Comparison of ENCODE assay signal across 11 cellular contexts in genomic region chr10:11697718-11698527, GRCh38. TPM values are rescaled to one million over a fixed set of nuclear protein-coding genes. Genes with fewer than 3 reads are reported as not detected.
DNase-seq lines count a peak whose midpoint lies in the region; ATAC-seq and TF ChIP-seq lines count a peak whose summit lies in the region.
"Had no signal": no experiment of that assay in that cellular context is flagged by ENCODE, and none has a peak within 500 bp of the region (broad histone marks: within the 10 kb centered on the region; RNA-seq: fewer than 3 reads in every experiment).

No MANE protein-coding gene starts in this region.

- H3K36me3 ChIP-seq in adrenal gland (replicated peaks in 1 of 2), result no peaks in the 10 kb centered on the region

- TF ChIP-seq POLR2A in adrenal gland (IDR thresholded peaks at IDR 0.05), result no peak

- intact Hi-C loops in adrenal gland (cut with DNase I), result no loop called here

- WGBS in adrenal gland, 4 donors, result 66 to 90% (median 79%) methylated on average over 6 of the region's 6 CpGs

- TF ChIP-seq CTCF in C4-2B (conservative IDR thresholded peaks at IDR 0.05) (peak; percentile 21), adrenal gland (IDR thresholded peaks at IDR 0.05) (no peak)

- H3K9me3 ChIP-seq in adrenal gland (replicated peaks in 1 of 3), result no peaks in the 10 kb centered on the region
- H3K9me3 ChIP-seq: Caco-2 had no signal

- H3K4me1 ChIP-seq in adrenal gland (replicated peaks in 1 of 2), result peaks cover 14 to 20% of the 10 kb centered on the region in 2 donors

- ATAC-seq in GM18873 (IDR thresholded peaks at IDR 0.05; ENCODE audit: low FRiP score, unreplicated experiment), result peak; percentile 47
- ATAC-seq in HG03196 (IDR thresholded peaks at IDR 0.05; ENCODE audit: unreplicated experiment), result peak; percentile 53

- no peaks in the 10 kb centered on the region for H3K27me3 ChIP-seq in adrenal gland

- no peak for DNase-seq in adrenal gland
- no peak for DNase-seq in amygdala (lab: John Stamatoyannopoulos, UW)
- no peak for DNase-seq in T1000 (lab: John Stamatoyannopoulos, UW)
- no peak for DNase-seq in activated gamma-delta T cell (lab: John Stamatoyannopoulos, UW)
- no peak for DNase-seq in activated CD4-positive, CD25-positive, alpha-beta regulatory T cell (lab: John Stamatoyannopoulos, UW)
- DNase-seq: Caco-2, GOT3, NCI-H1092 treated with DMSO at 0.1 percent for 48 hours had no signal

- H3K27ac ChIP-seq in C4-2B, result no peak overlapping the region
- H3K27ac ChIP-seq in adrenal gland, result peak overlapping the region in 3 of 5 donors; percentile 53 to 67 (median 61)

- H3K4me3 ChIP-seq in adrenal gland, result no peak overlapping the region

RNA-seq across cellular contexts. Expression of gene ECHDC3, which starts 44.3 kb away (rescaled TPM):
- 100 to 1,000 TPM in 4 of 8 donors, 10 to 100 TPM in 4; 26.1 to 115 (median 77.0) TPM for total RNA-seq in adrenal gland
- polyA plus RNA-seq in adrenal gland, result 10 to 100 TPM in 2 of 3 donors, 1 to 10 TPM in 1; 9.8 to 26.9 (median 14.8) TPM
